Comparison of ENCODE assay signal across 24 cellular contexts in the genomic region with DNA sequence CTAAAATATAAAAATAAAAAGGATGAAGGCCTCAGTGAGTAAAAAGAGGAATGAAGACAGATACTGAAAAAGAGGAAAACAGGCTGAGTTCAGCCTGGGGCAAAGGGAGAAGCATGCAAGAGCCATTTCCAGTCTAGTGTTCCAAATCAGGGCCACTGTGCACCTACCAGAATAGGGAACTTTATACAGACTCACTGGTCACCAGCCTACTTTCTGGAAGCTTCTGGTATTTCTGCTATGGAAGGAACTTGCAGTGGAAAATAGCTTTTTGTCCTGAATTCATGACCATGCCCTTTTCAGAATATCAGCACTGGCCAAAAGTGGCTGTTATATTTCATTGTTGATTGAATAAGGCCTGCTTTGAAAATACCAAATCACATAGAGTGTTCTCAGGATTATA. TPM values are rescaled to one million over a fixed set of nuclear protein-coding genes. Genes with fewer than 3 reads are reported as not detected.
DNase-seq lines count a peak whose midpoint lies in the region; ATAC-seq and TF ChIP-seq lines count a peak whose summit lies in the region.
"Had no signal": no experiment of that assay in that cellular context is flagged by ENCODE, and none has a peak within 500 bp of the region (broad histone marks: within the 10 kb centered on the region; RNA-seq: fewer than 3 reads in every experiment).

No MANE protein-coding gene starts in this region.

- H3K4me3 ChIP-seq in upper lobe of right lung (no peak overlapping the region), foreskin fibroblast (ENCODE audit: low read depth in 1 of 2, low read length in 2 of 2) (no peak overlapping the region)
- H3K4me3 ChIP-seq: GM23248, MG63 had no signal

- H3K27me3 ChIP-seq in upper lobe of right lung = no peaks in the 10 kb centered on the region
- H3K27me3 ChIP-seq: BE2C, MG63 had no signal

- TF ChIP-seq CTCF in upper lobe of right lung (IDR thresholded peaks at IDR 0.05) = no peak
- TF ChIP-seq CTCF in GM20000 (IDR thresholded peaks at IDR 0.05; ENCODE audit: extremely low read depth, missing control alignments) = no peak
- TF ChIP-seq CTCF in foreskin fibroblast (IDR thresholded peaks at IDR 0.05; ENCODE audit: low read depth, low read length) = no peak

- no peak for DNase-seq in activated T-cell treated with anti-CD3 and anti-CD28 coated beads, Interleukin-2, amount 50 U/mL, for 72 hours
- no peak for DNase-seq in activated T-cell treated with anti-CD3 and anti-CD28 coated beads, Interleukin-2, amount 50 U/mL, for 1 hour
- DNase-seq in medulla oblongata (ENCODE audit: extremely low spot score) = peak; percentile 70
- no peak for DNase-seq in stimulated activated naive B cell treated with anti-CD40 and anti-IgM and Interleukin-4, amounts not matched to agents 10 μg/mL and 1 μg/mL and 100 μg/mL, for 72 hours
- no peak for DNase-seq in upper lobe of right lung
- DNase-seq in GM20000 (ENCODE audit: low spot score) = no peak
- DNase-seq in foreskin fibroblast = no peak
- DNase-seq: BE2C, Calu3, DMS79 treated with DMSO at 0.1 percent for 48 hours, GF-D8, GM23248, H7, KBM-7, MG63, NCI-H1105 treated with DMSO at 0.1 percent for 48 hours, NCI-H2029, NCI-H446, NCI-H524 treated with DMSO at 0.1 percent for 48 hours, NCI-H774, SIG-M5 had no signal

- H3K4me1 ChIP-seq in upper lobe of right lung = no peaks in the 10 kb centered on the region
- H3K4me1 ChIP-seq: BE2C had no signal

- peaks cover 95% of the 10 kb centered on the region for H3K36me3 ChIP-seq in upper lobe of right lung

- H3K36me3 Mint-ChIP-seq in activated T-cell treated with anti-CD3 and anti-CD28 coated beads, Interleukin-2, amount 50 U/mL, for 72 hours (ENCODE audit: insufficient read depth in 2 of 2) = peaks cover 3 to 10% of the 10 kb centered on the region in 2 donors
- H3K36me3 Mint-ChIP-seq in stimulated activated naive B cell treated with anti-CD40 and anti-IgM and Interleukin-4, amounts not matched to agents 10 μg/mL and 1 μg/mL and 100 μg/mL, for 72 hours = peaks cover 22 to 27% of the 10 kb centered on the region in 2 donors

- H3K27me3 Mint-ChIP-seq in activated T-cell treated with anti-CD3 and anti-CD28 coated beads, Interleukin-2, amount 50 U/mL, for 72 hours (ENCODE audit: low read depth) = no peaks in the 10 kb centered on the region
- H3K27me3 Mint-ChIP-seq in stimulated activated naive B cell treated with anti-CD40 and anti-IgM and Interleukin-4, amounts not matched to agents 10 μg/mL and 1 μg/mL and 100 μg/mL, for 72 hours = no peaks in the 10 kb centered on the region

- H3K9me3 ChIP-seq in upper lobe of right lung = no peaks in the 10 kb centered on the region
- H3K9me3 ChIP-seq: BE2C, MG63 had no signal

- H3K4me3 Mint-ChIP-seq in activated T-cell treated with anti-CD3 and anti-CD28 coated beads, Interleukin-2, amount 50 U/mL, for 72 hours = no peak overlapping the region
- H3K4me3 Mint-ChIP-seq in stimulated activated naive B cell treated with anti-CD40 and anti-IgM and Interleukin-4, amounts not matched to agents 10 μg/mL and 1 μg/mL and 100 μg/mL, for 72 hours = no peak overlapping the region
- H3K4me3 Mint-ChIP-seq: CD14-positive monocyte had no signal

- H3K9me3 Mint-ChIP-seq in activated T-cell treated with anti-CD3 and anti-CD28 coated beads, Interleukin-2, amount 50 U/mL, for 72 hours = no peaks in the 10 kb centered on the region
- no peaks in the 10 kb centered on the region for H3K9me3 Mint-ChIP-seq in stimulated activated naive B cell treated with anti-CD40 and anti-IgM and Interleukin-4, amounts not matched to agents 10 μg/mL and 1 μg/mL and 100 μg/mL, for 72 hours
- H3K9me3 Mint-ChIP-seq: CD14-positive monocyte had no signal

- no peak overlapping the region for H3K27ac ChIP-seq in upper lobe of right lung
- H3K27ac ChIP-seq: 22Rv1, GM23248 had no signal

- no peaks in the 10 kb centered on the region for H3K4me1 Mint-ChIP-seq in activated T-cell treated with anti-CD3 and anti-CD28 coated beads, Interleukin-2, amount 50 U/mL, for 72 hours (ENCODE audit: low read depth)
- no peaks in the 10 kb centered on the region for H3K4me1 Mint-ChIP-seq in stimulated activated naive B cell treated with anti-CD40 and anti-IgM and Interleukin-4, amounts not matched to agents 10 μg/mL and 1 μg/mL and 100 μg/mL, for 72 hours
- H3K4me1 Mint-ChIP-seq: CD14-positive monocyte had no signal

- peak overlapping the region; percentile 64 for H3K27ac Mint-ChIP-seq in activated T-cell treated with anti-CD3 and anti-CD28 coated beads, Interleukin-2, amount 50 U/mL, for 72 hours
- H3K27ac Mint-ChIP-seq in stimulated activated naive B cell treated with anti-CD40 and anti-IgM and Interleukin-4, amounts not matched to agents 10 μg/mL and 1 μg/mL and 100 μg/mL, for 72 hours = peak overlapping the region; percentile 65

- ATAC-seq in activated T-cell treated with anti-CD3 and anti-CD28 coated beads, Interleukin-2, amount 50 U/mL, for 72 hours (replicated peaks in 1 of 2) = no peak
- no peak for ATAC-seq in stimulated activated naive B cell treated with anti-CD40 and anti-IgM and Interleukin-4, amounts not matched to agents 10 μg/mL and 1 μg/mL and 100 μg/mL, for 72 hours (replicated peaks)
- ATAC-seq in upper lobe of right lung = peak; percentile 47
- ATAC-seq in HG02870 (IDR thresholded peaks at IDR 0.05; ENCODE audit: unreplicated experiment) = no peak

- intact Hi-C loops in upper lobe of right lung (cut with DNase I) = no loop called here

RNA-seq across cellular contexts. Expression of a gene that starts 28.8 kb away (rescaled TPM):
- total RNA-seq in activated T-cell treated with anti-CD3 and anti-CD28 coated beads, Interleukin-2, amount 50 U/mL, for 72 hours = 10 to 100 TPM; 20.9 to 24.9 TPM
- total RNA-seq in upper lobe of right lung = 14.7 TPM

RNA-seq across cellular contexts. Expression of a gene that starts 38.8 kb away (rescaled TPM):
- 10 to 100 TPM; 25.4 to 29.4 TPM for total RNA-seq in activated T-cell treated with anti-CD3 and anti-CD28 coated beads, Interleukin-2, amount 50 U/mL, for 72 hours
- 15.7 TPM for total RNA-seq in upper lobe of right lung
